17 cellular contexts compared by ENCODE assay signal in genomic region chr1:53536606-53537005, GRCh38.
A peak's percentile ranks its signal among the peaks of the same experiment; 100 is the strongest.
DNase-seq lines count a peak whose midpoint lies in the region; TF ChIP-seq lines count a peak whose summit lies in the region.
"Had no signal": no experiment of that assay in that cellular context is flagged by ENCODE, and none has a peak within 500 bp of the region (broad histone marks: within the 10 kb centered on the region; RNA-seq: fewer than 3 reads in every experiment).

No MANE protein-coding gene starts in this region.

- intact Hi-C loops in activated CD4-positive, alpha-beta T cell treated with anti-CD3 and anti-CD28 coated beads, Interleukin-2, amount 10 ng/mL, durations not matched to agents 24 days and 14 days (cut with micrococcal nuclease): no loop called here

- no peaks in the 10 kb centered on the region for H3K4me1 ChIP-seq in right atrium auricular region

- H3K27me3 Mint-ChIP-seq in type B pancreatic cell: peaks cover 19% of the 10 kb centered on the region
- peaks cover 2% of the 10 kb centered on the region for H3K27me3 Mint-ChIP-seq in activated CD4-positive, alpha-beta T cell treated with anti-CD3 and anti-CD28 coated beads, Interleukin-2, amount 10 ng/mL, durations not matched to agents 24 days and 14 days

- no peaks in the 10 kb centered on the region for H3K4me1 Mint-ChIP-seq in type B pancreatic cell (ENCODE audit: unreplicated experiment)
- H3K4me1 Mint-ChIP-seq in activated CD4-positive, alpha-beta T cell treated with anti-CD3 and anti-CD28 coated beads, Interleukin-2, amount 10 ng/mL, durations not matched to agents 24 days and 14 days: no peaks in the 10 kb centered on the region
- H3K4me1 Mint-ChIP-seq: CD14-positive monocyte had no signal

- H3K4me3 ChIP-seq in right atrium auricular region: no peak overlapping the region
- H3K4me3 ChIP-seq: A549, BLaER1 had no signal

- H3K9me3 ChIP-seq in right atrium auricular region: no peaks in the 10 kb centered on the region
- H3K9me3 ChIP-seq: A549, BLaER1 had no signal

- DNase-seq in DMS 273 (lab: John Stamatoyannopoulos, UW; ENCODE audit: unreplicated experiment) (peak; percentile 42), DMS 273 treated with DMSO at 0.1 percent for 48 hours (lab: John Stamatoyannopoulos, UW) (no peak), NCI-H2171 (lab: John Stamatoyannopoulos, UW) (peak; percentile 26), cerebellum (ENCODE audit: low spot score) (peak; percentile 60), type B pancreatic cell (ENCODE audit: extremely low spot score, unreplicated experiment) (no peak), NCI-H1436 (lab: John Stamatoyannopoulos, UW) (no peak), right atrium auricular region (ENCODE audit: low spot score) (no peak)
- DNase-seq in activated CD4-positive, alpha-beta T cell treated with anti-CD3 and anti-CD28 coated beads, Interleukin-2, amount 10 ng/mL, durations not matched to agents 24 days and 14 days: no peak
- DNase-seq: CD4-positive, alpha-beta memory T cell; DMS53; DND-41; H9 had no signal

- H3K9me3 Mint-ChIP-seq in type B pancreatic cell: no peaks in the 10 kb centered on the region
- no peaks in the 10 kb centered on the region for H3K9me3 Mint-ChIP-seq in activated CD4-positive, alpha-beta T cell treated with anti-CD3 and anti-CD28 coated beads, Interleukin-2, amount 10 ng/mL, durations not matched to agents 24 days and 14 days
- H3K9me3 Mint-ChIP-seq: CD14-positive monocyte; CD4-positive, alpha-beta memory T cell; H9 had no signal

- H3K27me3 ChIP-seq in right atrium auricular region: no peaks in the 10 kb centered on the region
- H3K27me3 ChIP-seq: BLaER1 had no signal

- TF ChIP-seq CTCF in type B pancreatic cell (conservative IDR thresholded peaks at IDR 0.05) (no peak), right atrium auricular region (IDR thresholded peaks at IDR 0.05) (no peak)

- H3K27ac ChIP-seq in right atrium auricular region: no peak overlapping the region
- H3K27ac ChIP-seq: 22Rv1, BLaER1, HL-60 had no signal

- H3K36me3 ChIP-seq in right atrium auricular region: no peaks in the 10 kb centered on the region
- H3K36me3 ChIP-seq: BLaER1 had no signal

- H3K4me3 Mint-ChIP-seq in type B pancreatic cell: no peak overlapping the region
- no peak overlapping the region for H3K4me3 Mint-ChIP-seq in activated CD4-positive, alpha-beta T cell treated with anti-CD3 and anti-CD28 coated beads, Interleukin-2, amount 10 ng/mL, durations not matched to agents 24 days and 14 days
- H3K4me3 Mint-ChIP-seq: CD14-positive monocyte; CD4-positive, alpha-beta memory T cell; H9 had no signal

- no peaks in the 10 kb centered on the region for H3K36me3 Mint-ChIP-seq in type B pancreatic cell
- no peaks in the 10 kb centered on the region for H3K36me3 Mint-ChIP-seq in activated CD4-positive, alpha-beta T cell treated with anti-CD3 and anti-CD28 coated beads, Interleukin-2, amount 10 ng/mL, durations not matched to agents 24 days and 14 days (ENCODE audit: low read depth)
- H3K36me3 Mint-ChIP-seq: CD14-positive monocyte; CD4-positive, alpha-beta memory T cell had no signal

- peak overlapping the region; percentile 26 for H3K27ac Mint-ChIP-seq in type B pancreatic cell
- H3K27ac Mint-ChIP-seq in activated CD4-positive, alpha-beta T cell treated with anti-CD3 and anti-CD28 coated beads, Interleukin-2, amount 10 ng/mL, durations not matched to agents 24 days and 14 days: no peak overlapping the region
- H3K27ac Mint-ChIP-seq: CD14-positive monocyte; CD4-positive, alpha-beta memory T cell; H9 had no signal

Comparison
In these comparisons a context has a peak if more than half of its experiments do, and no peak if none do; other contexts are left out.
1. DNase-seq: peak in DMS 273 (single experiment), NCI-H2171 (single experiment) and cerebellum (single experiment); none in DMS 273 treated with DMSO at 0.1 percent for 48 hours (single experiment), type B pancreatic cell (single experiment), activated CD4-positive, alpha-beta T cell treated with anti-CD3 and anti-CD28 coated beads, Interleukin-2, amount 10 ng/mL, durations not matched to agents 24 days and 14 days (single experiment), NCI-H1436 (single experiment) and right atrium auricular region (single experiment).